ENCODE assay signal across 33 cellular contexts in the genomic region with DNA sequence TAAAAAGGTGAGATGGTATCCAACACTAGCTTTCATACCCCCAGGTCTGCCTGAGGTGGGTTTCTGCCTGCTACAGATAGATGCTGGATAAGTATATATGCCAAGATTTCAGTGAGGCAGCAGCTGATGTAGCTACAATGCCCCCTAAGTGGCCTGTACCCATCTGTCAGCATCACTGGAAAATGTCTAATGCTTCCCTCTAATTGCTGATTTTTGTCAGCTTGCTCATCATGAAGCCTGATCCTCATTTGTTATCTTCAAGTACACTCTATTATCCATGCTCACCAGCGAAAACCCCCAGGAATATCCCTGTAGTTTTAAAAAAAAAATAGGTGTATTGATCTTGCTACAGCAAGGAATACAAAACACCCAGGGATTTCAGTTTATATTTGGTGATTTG. TPM values are rescaled to one million over a fixed set of nuclear protein-coding genes. Genes with fewer than 3 reads are reported as not detected.
"Had no signal": no experiment of that assay in that cellular context is flagged by ENCODE, and none has a peak within 500 bp of the region (broad histone marks: within the 10 kb centered on the region; RNA-seq: fewer than 3 reads in every experiment).

No MANE protein-coding gene starts in this region.

- H3K9me3 ChIP-seq: esophagus squamous epithelium, left lung, prostate gland, thyroid gland, vagina had no signal

- H3K27ac Mint-ChIP-seq: effector memory CD8-positive, alpha-beta T cell; naive thymus-derived CD4-positive, alpha-beta T cell; nephron; stimulated activated effector memory CD8-positive, alpha-beta T cell treated with anti-CD3 and anti-CD28 coated beads, Interleukin-12 subunit alpha, Interleukin-12 subunit beta, amount 100 ng/mL, for 72 hours had no signal

- H3K4me3 ChIP-seq: esophagus squamous epithelium, heart right ventricle, left lung, prostate gland, right atrium auricular region, stomach, thyroid gland, vagina had no signal

- H3K36me3 ChIP-seq: esophagus squamous epithelium, heart right ventricle, left lung, prostate gland, right atrium auricular region, stomach, thyroid gland, vagina had no signal

- H3K27ac ChIP-seq: esophagus squamous epithelium, heart right ventricle, left lung, prostate gland, right atrium auricular region, stomach, thyroid gland, vagina had no signal

- H3K4me1 ChIP-seq: esophagus squamous epithelium, heart right ventricle, left lung, prostate gland, right atrium auricular region, stomach, thyroid gland, vagina had no signal

- DNase-seq: effector memory CD8-positive, alpha-beta T cell; erythroblast; esophagus squamous epithelium; foreskin melanocyte; glutamatergic neuron; heart right ventricle; hippocampal formation; left cardiac atrium; left lung; mesendoderm; midbrain; naive thymus-derived CD4-positive, alpha-beta T cell; nucleus accumbens; stimulated activated CD4-positive, alpha-beta T cell treated with anti-CD3 and anti-CD28 coated beads, Interleukin-2, amount 100 ng/mL, for 24 hours; stimulated activated CD4-positive, alpha-beta T cell treated with anti-CD3 and anti-CD28 coated beads, Interleukin-4, amount 100 ng/mL, for 24 hours; stimulated activated naive CD4-positive, alpha-beta T cell treated with Interleukin-2 at 50 U/mL for 16 hours; stomach; thyroid gland; trophoblast cell had no signal

- H3K4me1 Mint-ChIP-seq: nephron; stimulated activated effector memory CD8-positive, alpha-beta T cell treated with anti-CD3 and anti-CD28 coated beads, Interleukin-12 subunit alpha, Interleukin-12 subunit beta, amount 100 ng/mL, for 72 hours had no signal

- H3K36me3 Mint-ChIP-seq: naive thymus-derived CD4-positive, alpha-beta T cell; stimulated activated effector memory CD8-positive, alpha-beta T cell treated with anti-CD3 and anti-CD28 coated beads, Interleukin-12 subunit alpha, Interleukin-12 subunit beta, amount 100 ng/mL, for 72 hours had no signal

- H3K4me3 Mint-ChIP-seq: effector memory CD8-positive, alpha-beta T cell; naive thymus-derived CD4-positive, alpha-beta T cell; nephron; stimulated activated effector memory CD8-positive, alpha-beta T cell treated with anti-CD3 and anti-CD28 coated beads, Interleukin-12 subunit alpha, Interleukin-12 subunit beta, amount 100 ng/mL, for 72 hours had no signal

- H3K9me3 Mint-ChIP-seq: effector memory CD8-positive, alpha-beta T cell; nephron; stimulated activated effector memory CD8-positive, alpha-beta T cell treated with anti-CD3 and anti-CD28 coated beads, Interleukin-12 subunit alpha, Interleukin-12 subunit beta, amount 100 ng/mL, for 72 hours had no signal

- ATAC-seq: effector memory CD8-positive, alpha-beta T cell; heart right ventricle; left cardiac atrium; left lung; naive thymus-derived CD4-positive, alpha-beta T cell; sciatic nerve; stimulated activated effector memory CD8-positive, alpha-beta T cell treated with anti-CD3 and anti-CD28 coated beads, Interleukin-12 subunit alpha, Interleukin-12 subunit beta, amount 100 ng/mL, for 72 hours had no signal

- H3K27me3 ChIP-seq: esophagus squamous epithelium, heart right ventricle, left lung, right atrium auricular region, stomach, thyroid gland, vagina had no signal

RNA-seq across cellular contexts. Expression of a gene that starts 32.2 kb away (rescaled TPM):
- total RNA-seq: dermis microvascular lymphatic vessel endothelial cell; esophagus squamous epithelium; heart right ventricle; kidney epithelial cell; left cardiac atrium; left lung; lower leg skin; lung microvascular endothelial cell; mucosa of gallbladder; naive thymus-derived CD4-positive, alpha-beta T cell; osteocyte; prostate gland; right atrium auricular region; sciatic nerve; subcutaneous adipose tissue; thyroid gland; ureter had no signal
- polyA plus RNA-seq: heart right ventricle; naive thymus-derived CD4-positive, alpha-beta T cell; stomach had no signal
